20 cellular contexts compared by ENCODE assay signal in the genomic region with DNA sequence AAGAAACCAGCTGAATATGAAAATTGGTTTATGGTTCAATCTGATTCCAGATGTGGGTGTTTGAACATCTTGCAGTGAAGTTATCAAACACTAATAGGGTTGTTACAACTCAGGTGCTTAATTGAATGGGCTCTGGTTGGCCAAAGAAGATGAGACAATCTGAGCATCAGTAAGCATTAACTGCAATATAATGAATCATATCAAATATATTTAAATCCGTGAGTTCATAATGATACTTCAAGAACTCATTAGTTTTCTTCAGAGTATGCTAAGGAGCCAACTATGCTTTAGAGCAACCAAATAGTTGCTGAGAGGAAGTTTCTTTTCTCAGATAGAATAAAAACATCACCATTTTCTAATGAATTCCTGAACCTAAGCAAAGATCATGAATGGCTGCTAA.
DNase-seq lines count a peak whose midpoint lies in the region; ATAC-seq, FAIRE-seq and TF ChIP-seq lines count a peak whose summit lies in the region.
"Had no signal": no experiment of that assay in that cellular context is flagged by ENCODE, and none has a peak within 500 bp of the region (broad histone marks: within the 10 kb centered on the region; RNA-seq: fewer than 3 reads in every experiment).

No MANE protein-coding gene starts in this region.

- DNase-seq in activated CD4-positive, CD25-positive, alpha-beta regulatory T cell treated with anti-CD3 and anti-CD28 coated beads, Interleukin-2, amount 50 U/mL, for 72 hours = no peak
- DNase-seq in GM19239 (ENCODE audit: insufficient read length, low spot score) = no peak
- DNase-seq in HEK293T (ENCODE audit: extremely low spot score) = no peak
- no peak for DNase-seq in NCI-H345 treated with DMSO at 0.1 percent for 48 hours (lab: John Stamatoyannopoulos, UW; ENCODE audit: unreplicated experiment)
- DNase-seq: ACHN; BE2C; C1 segment of cervical spinal cord; Caco-2; Calu3; CD4-positive, alpha-beta T cell; CD8-positive, alpha-beta T cell; DMS79 treated with DMSO at 0.1 percent for 48 hours; GF-D8 had no signal

- FAIRE-seq in GM19239 (lab: Jason Lieb, UNC) = peak; percentile 68
- FAIRE-seq: D721Med, G401.6, GM12891 had no signal

- peak; percentile 72 to 73 for ATAC-seq in activated CD4-positive, CD25-positive, alpha-beta regulatory T cell treated with anti-CD3 and anti-CD28 coated beads, Interleukin-2, amount 50 U/mL, for 24 hours
- ATAC-seq: CD8-positive, alpha-beta T cell had no signal

- CTCF ChIA-PET in HEK293T (lab: Yijun Ruan, JAX) = no interaction called here

- peak overlapping the region; percentile 86 for H3K27ac ChIP-seq in VCaP
- H3K27ac ChIP-seq: 22Rv1, BLaER1 had no signal

- POLR2A ChIA-PET in HEK293T (lab: Yijun Ruan, JAX) = no interaction called here

- no peak for TF ChIP-seq CTCF in VCaP (conservative IDR thresholded peaks at IDR 0.05)

TF ChIP-seq in HEK293T, 16 proteins besides CTCF, POLR2A, EP300 and RAD21:
- no peak for TF ChIP-seq LEF1 (IDR thresholded peaks at IDR 0.05; ENCODE audit: borderline replicate concordance)
- no peak for TF ChIP-seq ZNF384 (IDR thresholded peaks at IDR 0.05)
- TF ChIP-seq, protein P1, sequence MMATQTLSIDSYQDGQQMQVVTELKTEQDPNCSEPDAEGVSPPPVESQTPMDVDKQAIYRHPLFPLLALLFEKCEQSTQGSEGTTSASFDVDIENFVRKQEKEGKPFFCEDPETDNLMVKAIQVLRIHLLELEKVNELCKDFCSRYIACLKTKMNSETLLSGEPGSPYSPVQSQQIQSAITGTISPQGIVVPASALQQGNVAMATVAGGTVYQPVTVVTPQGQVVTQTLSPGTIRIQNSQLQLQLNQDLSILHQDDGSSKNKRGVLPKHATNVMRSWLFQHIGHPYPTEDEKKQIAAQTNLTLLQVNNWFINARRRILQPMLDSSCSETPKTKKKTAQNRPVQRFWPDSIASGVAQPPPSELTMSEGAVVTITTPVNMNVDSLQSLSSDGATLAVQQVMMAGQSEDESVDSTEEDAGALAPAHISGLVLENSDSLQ (IDR thresholded peaks at IDR 0.05) = no peak
- TF ChIP-seq FOXM1 (IDR thresholded peaks at IDR 0.05; ENCODE audit: borderline replicate concordance) = no peak
- TF ChIP-seq FOXA1 (IDR thresholded peaks at IDR 0.05) = no peak
